Comparison of ENCODE assay signal across 1 cellular context in genomic region chr5:172104801-172105701, GRCh38.
TF ChIP-seq lines count a peak whose summit lies in the region.

No MANE protein-coding gene starts in this region.

TF ChIP-seq in IMR-90, 13 proteins besides CTCF, POLR2A, EP300 and RAD21 (continued from another document):
- TF ChIP-seq, protein P1, sequence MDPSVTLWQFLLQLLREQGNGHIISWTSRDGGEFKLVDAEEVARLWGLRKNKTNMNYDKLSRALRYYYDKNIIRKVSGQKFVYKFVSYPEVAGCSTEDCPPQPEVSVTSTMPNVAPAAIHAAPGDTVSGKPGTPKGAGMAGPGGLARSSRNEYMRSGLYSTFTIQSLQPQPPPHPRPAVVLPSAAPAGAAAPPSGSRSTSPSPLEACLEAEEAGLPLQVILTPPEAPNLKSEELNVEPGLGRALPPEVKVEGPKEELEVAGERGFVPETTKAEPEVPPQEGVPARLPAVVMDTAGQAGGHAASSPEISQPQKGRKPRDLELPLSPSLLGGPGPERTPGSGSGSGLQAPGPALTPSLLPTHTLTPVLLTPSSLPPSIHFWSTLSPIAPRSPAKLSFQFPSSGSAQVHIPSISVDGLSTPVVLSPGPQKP (IDR thresholded peaks at IDR 0.05; ENCODE audit: borderline replicate concordance, low read depth, low read length): no peak
- TF ChIP-seq BHLHE40 (IDR thresholded peaks at IDR 0.05; ENCODE audit: low read depth, low read length) (no peak), FOS (IDR thresholded peaks at IDR 0.05; ENCODE audit: low read depth, low read length) (no peak), RFX5 (IDR thresholded peaks at IDR 0.05; ENCODE audit: low read depth, low read length) (no peak), SMC3 (IDR thresholded peaks at IDR 0.05; ENCODE audit: low read depth, low read length) (no peak)
